ENCODE assay signal across 30 cellular contexts in genomic region chr16:51759999-51760398, GRCh38.
"Had no signal": no experiment of that assay in that cellular context is flagged by ENCODE, and none has a peak within 500 bp of the region (broad histone marks: within the 10 kb centered on the region; RNA-seq: fewer than 3 reads in every experiment).

No MANE protein-coding gene starts in this region.

- H3K27ac ChIP-seq: esophagus squamous epithelium, heart right ventricle, lower lobe of right lung, neural progenitor cell, parathyroid adenoma, tibial artery had no signal

- H3K9me3 Mint-ChIP-seq: mesothelial cell of epicardium, neural progenitor cell, type B pancreatic cell had no signal

- DNase-seq: cortex of kidney; effector memory CD8-positive, alpha-beta T cell; erythroblast; esophagus squamous epithelium; foreskin melanocyte; glutamatergic neuron; heart right ventricle; hypothalamus; immature natural killer cell; islet precursor cell; kidney glomerular epithelial cell; left colon; left ventricle myocardium superior; lower lobe of right lung; mucosa of descending colon; naive B cell; stimulated activated CD4-positive, alpha-beta T cell treated with anti-CD3 and anti-CD28 coated beads, Interleukin-12 subunit alpha, Interleukin-12 subunit beta, amount 100 ng/mL, for 4 hours; stimulated activated CD4-positive, alpha-beta T cell treated with anti-CD3 and anti-CD28 coated beads, Interleukin-1b, Interleukin-23, amount 100 ng/mL, for 48 hours; stimulated activated CD4-positive, alpha-beta T cell treated with anti-CD3 and anti-CD28 coated beads, Interleukin-4, amount 100 ng/mL, for 1 hour; stimulated activated naive CD4-positive, alpha-beta T cell treated with Interleukin-2 at 50 U/mL for 16 hours; stomach; tibial artery had no signal

- H3K36me3 Mint-ChIP-seq: immature natural killer cell; memory B cell; mesothelial cell of epicardium; naive B cell; natural killer cell treated with Interleukin-12 subunit alpha and Interleukin-12 subunit beta and Interleukin-15 and Interleukin-18, amount 100 ng/mL, for 72 hours; neural progenitor cell; stimulated activated effector memory CD8-positive, alpha-beta T cell treated with anti-CD3 and anti-CD28 coated beads, Interleukin-12 subunit alpha, Interleukin-12 subunit beta, amount 100 ng/mL, for 72 hours; type B pancreatic cell had no signal

- H3K4me1 ChIP-seq: heart right ventricle, lower lobe of right lung, parathyroid adenoma had no signal

- H3K36me3 ChIP-seq: esophagus squamous epithelium, heart right ventricle, lower lobe of right lung, neural progenitor cell, stomach, tibial artery had no signal

- H3K4me3 Mint-ChIP-seq: effector memory CD8-positive, alpha-beta T cell; immature natural killer cell; memory B cell; mesothelial cell of epicardium; naive B cell; natural killer cell treated with Interleukin-12 subunit alpha and Interleukin-12 subunit beta and Interleukin-15 and Interleukin-18, amount 100 ng/mL, for 72 hours; neural progenitor cell; stimulated activated effector memory CD8-positive, alpha-beta T cell treated with anti-CD3 and anti-CD28 coated beads, Interleukin-12 subunit alpha, Interleukin-12 subunit beta, amount 100 ng/mL, for 72 hours; type B pancreatic cell had no signal

- H3K9me3 ChIP-seq: esophagus squamous epithelium, heart right ventricle, lower lobe of right lung, mucosa of descending colon, stomach, tibial artery had no signal

- H3K27ac Mint-ChIP-seq: effector memory CD8-positive, alpha-beta T cell; immature natural killer cell; memory B cell; mesothelial cell of epicardium; naive B cell; natural killer cell treated with Interleukin-12 subunit alpha and Interleukin-12 subunit beta and Interleukin-15 and Interleukin-18, amount 100 ng/mL, for 72 hours; neural progenitor cell; progenitor cell of endocrine pancreas; stimulated activated effector memory CD8-positive, alpha-beta T cell treated with anti-CD3 and anti-CD28 coated beads, Interleukin-12 subunit alpha, Interleukin-12 subunit beta, amount 100 ng/mL, for 72 hours; type B pancreatic cell had no signal

- H3K4me3 ChIP-seq: esophagus squamous epithelium, heart right ventricle, lower lobe of right lung, mucosa of descending colon, neural progenitor cell, stomach, tibial artery had no signal

- H3K27me3 Mint-ChIP-seq: effector memory CD8-positive, alpha-beta T cell had no signal

- H3K4me1 Mint-ChIP-seq: immature natural killer cell; memory B cell; stimulated activated effector memory CD8-positive, alpha-beta T cell treated with anti-CD3 and anti-CD28 coated beads, Interleukin-12 subunit alpha, Interleukin-12 subunit beta, amount 100 ng/mL, for 72 hours had no signal
